ENCODE assay signal across 18 cellular contexts in the genomic region with DNA sequence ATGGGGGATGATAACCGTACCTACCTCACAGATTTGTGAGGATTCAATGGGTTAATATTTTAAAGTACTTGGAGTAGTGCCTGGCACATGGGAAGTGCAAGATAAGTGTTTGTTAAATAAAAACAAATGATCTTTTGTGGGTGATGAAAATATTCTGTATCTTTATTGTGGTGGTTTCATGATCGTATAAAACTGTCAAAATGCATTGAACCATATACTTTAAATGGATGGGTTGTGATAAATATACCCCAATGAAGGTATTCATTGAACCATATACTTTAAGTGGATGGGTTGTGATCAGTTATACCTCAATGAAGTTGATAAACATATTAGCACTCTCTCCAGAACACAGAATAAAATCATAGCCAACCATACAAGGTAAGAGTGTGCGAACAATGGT.
DNase-seq lines count a peak whose midpoint lies in the region; ATAC-seq lines count a peak whose summit lies in the region.
"Had no signal": no experiment of that assay in that cellular context is flagged by ENCODE, and none has a peak within 500 bp of the region (broad histone marks: within the 10 kb centered on the region; RNA-seq: fewer than 3 reads in every experiment).

No MANE protein-coding gene starts in this region.

- peaks cover 40% of the 10 kb centered on the region for H3K9me3 ChIP-seq in BLaER1
- H3K9me3 ChIP-seq: BE2C had no signal

- peaks cover 1% of the 10 kb centered on the region for H3K36me3 Mint-ChIP-seq in T-helper 2 cell treated with Interferon-gamma antibody and Interleukin-4, amounts not matched to agents 5 μg/mL and 100 μg/mL, for 36 hours (ENCODE audit: low read depth)

- no peaks in the 10 kb centered on the region for H3K27me3 Mint-ChIP-seq in T-helper 2 cell treated with Interferon-gamma antibody and Interleukin-4, amounts not matched to agents 5 μg/mL and 100 μg/mL, for 36 hours (ENCODE audit: low read depth)
- H3K27me3 Mint-ChIP-seq: CD4-positive, alpha-beta memory T cell had no signal

- no peak overlapping the region for H3K27ac ChIP-seq in BLaER1
- H3K27ac ChIP-seq: C4-2B, GM23248 had no signal

- H3K9ac ChIP-seq in BLaER1 = no peak overlapping the region
- H3K9ac ChIP-seq: GM23248 had no signal

- peaks cover 28% of the 10 kb centered on the region for H3K36me3 ChIP-seq in BLaER1
- H3K36me3 ChIP-seq: BE2C, HAP-1 had no signal

- H3K9me3 Mint-ChIP-seq in T-helper 2 cell treated with Interferon-gamma antibody and Interleukin-4, amounts not matched to agents 5 μg/mL and 100 μg/mL, for 36 hours = peaks cover 13% of the 10 kb centered on the region

- H3K4me1 Mint-ChIP-seq in T-helper 2 cell treated with Interferon-gamma antibody and Interleukin-4, amounts not matched to agents 5 μg/mL and 100 μg/mL, for 36 hours (ENCODE audit: low read depth) = no peaks in the 10 kb centered on the region
- H3K4me1 Mint-ChIP-seq: CD4-positive, alpha-beta memory T cell had no signal

- no peaks in the 10 kb centered on the region for H3K27me3 ChIP-seq in BLaER1
- H3K27me3 ChIP-seq: BE2C had no signal

- H4K20me1 ChIP-seq in BLaER1 = no peaks in the 10 kb centered on the region

- no peak overlapping the region for H3K4me3 ChIP-seq in BLaER1
- H3K4me3 ChIP-seq: GM12878, GM23248, HAP-1, K562 had no signal

- peaks cover 13% of the 10 kb centered on the region for H3K4me1 ChIP-seq in BLaER1
- H3K4me1 ChIP-seq: HAP-1 had no signal

- DNase-seq in DMS79 (lab: John Stamatoyannopoulos, UW) = peak; percentile 53
- DNase-seq in NCI-H2029 treated with DMSO at 0.1 percent for 48 hours (lab: John Stamatoyannopoulos, UW) = peak; percentile 87
- peak; percentile 14 for DNase-seq in NCI-H774 (lab: John Stamatoyannopoulos, UW)
- no peak for DNase-seq in T-helper 2 cell treated with Interferon-gamma antibody and Interleukin-4, amounts not matched to agents 5 μg/mL and 100 μg/mL, for 36 hours (ENCODE audit: low spot score)
- DNase-seq: ACHN; BE2C; CD4-positive, alpha-beta memory T cell; DND-41; EL; GM23248; IMR-90 had no signal

- H3K4me2 ChIP-seq in BLaER1 = 0 out of 2 replicates have a peak overlapping the region, but pooled peaks have one; percentile 11

- no peak overlapping the region for H3K4me3 Mint-ChIP-seq in T-helper 2 cell treated with Interferon-gamma antibody and Interleukin-4, amounts not matched to agents 5 μg/mL and 100 μg/mL, for 36 hours
- H3K4me3 Mint-ChIP-seq: CD4-positive, alpha-beta memory T cell had no signal

- no peak for ATAC-seq in HG03280 (IDR thresholded peaks at IDR 0.05; ENCODE audit: unreplicated experiment)
- ATAC-seq in GM21390 (IDR thresholded peaks at IDR 0.05; ENCODE audit: unreplicated experiment) = no peak
- ATAC-seq: GM12878 had no signal

- H3K27ac Mint-ChIP-seq in T-helper 2 cell treated with Interferon-gamma antibody and Interleukin-4, amounts not matched to agents 5 μg/mL and 100 μg/mL, for 36 hours = no peak overlapping the region
- H3K27ac Mint-ChIP-seq: CD4-positive, alpha-beta memory T cell had no signal
